ENCODE assay signal across 8 cellular contexts in genomic region chr1:209674957-209675566, GRCh38. TPM values are rescaled to one million over a fixed set of nuclear protein-coding genes. Genes with fewer than 3 reads are reported as not detected.
DNase-seq lines count a peak whose midpoint lies in the region; ATAC-seq and TF ChIP-seq lines count a peak whose summit lies in the region.

Gene G0S2, plus strand, starts transcription at chr1:209675412. Its CDS starts 273 bp downstream, at chr1:209675685.

- peak within 1 kb of the TSS in 6 of 7 donors; percentile 46 to 84 (median 67) for H3K4me3 Mint-ChIP-seq in CD8-positive, alpha-beta memory T cell
- peak within 1 kb of the TSS; percentile 76 to 82 (median 82) for H3K4me3 Mint-ChIP-seq in nephron

- ATAC-seq in HG03045 (IDR thresholded peaks at IDR 0.05; ENCODE audit: unreplicated experiment) = no peak
- ATAC-seq in HG03196 (IDR thresholded peaks at IDR 0.05; ENCODE audit: unreplicated experiment) = no peak

- POLR2A ChIA-PET in CD8-positive, alpha-beta memory T cell (lab: Charles Lee) = no interaction called here

- H3K27me3 Mint-ChIP-seq in CD8-positive, alpha-beta memory T cell = peaks cover 13 to 65% of the 10 kb centered on the region in 2 donors
- peaks cover 74% of the 10 kb centered on the region for H3K27me3 Mint-ChIP-seq in nephron (ENCODE audit: low read depth)

- H3K9me3 Mint-ChIP-seq in CD8-positive, alpha-beta memory T cell = no peaks in the 10 kb centered on the region
- peaks cover 4% of the 10 kb centered on the region for H3K9me3 Mint-ChIP-seq in nephron

- peaks cover 28 to 41% (median 41%) of the 10 kb centered on the region in 3 donors for H3K4me1 Mint-ChIP-seq in CD8-positive, alpha-beta memory T cell
- peaks cover 31% of the 10 kb centered on the region for H3K4me1 Mint-ChIP-seq in nephron

- no peak for TF ChIP-seq CTCF in foreskin fibroblast (IDR thresholded peaks at IDR 0.05; ENCODE audit: low read depth, low read length)
- no peak for TF ChIP-seq CTCF in nephron (IDR thresholded peaks at IDR 0.05; ENCODE audit: unreplicated experiment in 3 of 3)

- CTCF ChIA-PET in CD8-positive, alpha-beta memory T cell (lab: Charles Lee) = interaction anchor here (0.6 to 0.7 kb wide), 2 partner anchors 105 to 476 kb away, joined by 3 to 6 read pairs; no protein-coding TSS in a partner anchor

- DNase-seq in CD8-positive, alpha-beta memory T cell = no peak
- DNase-seq in NCI-H510A (lab: John Stamatoyannopoulos, UW) (peak; percentile 53), foreskin fibroblast (peak; percentile 32 to 70), ureter (ENCODE audit: low spot score) (peak; percentile 74)
- DNase-seq in activated naive CD4-positive, alpha-beta T cell treated with anti-CD3 and anti-CD28 coated beads, Interleukin-2, amount 50 U/mL, for 16 hours = peak; percentile 50

- H3K27ac Mint-ChIP-seq in CD8-positive, alpha-beta memory T cell = peak within 1 kb of the TSS in 4 of 8 donors; percentile 12 to 78 (median 46)
- H3K27ac Mint-ChIP-seq in nephron = peak within 1 kb of the TSS; percentile 2 to 63 (median 50)

- H3K36me3 ChIP-seq in CD8-positive, alpha-beta memory T cell (ENCODE audit: insufficient read depth, low read length) = no peaks in the 10 kb centered on the region

- H3K36me3 Mint-ChIP-seq in CD8-positive, alpha-beta memory T cell = peaks cover 0 to 4% (median 0%) of the 10 kb centered on the region in 3 donors
- no peaks in the 10 kb centered on the region for H3K36me3 Mint-ChIP-seq in nephron (ENCODE audit: low read depth)

- no peaks in the 10 kb centered on the region for H3K9me3 ChIP-seq in CD8-positive, alpha-beta memory T cell (ENCODE audit: low read length)

- peaks cover 9% of the 10 kb centered on the region for H3K27me3 ChIP-seq in CD8-positive, alpha-beta memory T cell (ENCODE audit: insufficient read depth, low read length, poor library complexity, severe bottlenecking)

- no peak within 1 kb of the TSS for H3K27ac ChIP-seq in CD8-positive, alpha-beta memory T cell (ENCODE audit: low read depth, low read length)

- H3K4me3 ChIP-seq in CD8-positive, alpha-beta memory T cell (ENCODE audit: low read length) = peak within 1 kb of the TSS; percentile 46
- peak within 1 kb of the TSS; percentile 45 to 59 for H3K4me3 ChIP-seq in foreskin fibroblast (ENCODE audit: low read depth in 1 of 2, low read length in 2 of 2)

- peaks cover 25% of the 10 kb centered on the region for H3K4me1 ChIP-seq in CD8-positive, alpha-beta memory T cell (ENCODE audit: insufficient read depth, low read length)

RNA-seq across cellular contexts. Expression of gene G0S2, which starts in this region (rescaled TPM):
- total RNA-seq in CD8-positive, alpha-beta memory T cell = 1 to 10 TPM; 3.8 to 4.5 TPM
- not detected for polyA plus RNA-seq in CD8-positive, alpha-beta memory T cell
- total RNA-seq in ureter = 7.7 TPM

Comparison
In these comparisons a context has a peak if more than half of its experiments do, and no peak if none do; other contexts are left out.
1. DNase-seq: peak in NCI-H510A (single experiment), activated naive CD4-positive, alpha-beta T cell treated with anti-CD3 and anti-CD28 coated beads, Interleukin-2, amount 50 U/mL, for 16 hours (single experiment), foreskin fibroblast (2 of 2) and ureter (single experiment); none in CD8-positive, alpha-beta memory T cell (0 of 5).